1 cellular context compared by ENCODE assay signal in the genomic region with DNA sequence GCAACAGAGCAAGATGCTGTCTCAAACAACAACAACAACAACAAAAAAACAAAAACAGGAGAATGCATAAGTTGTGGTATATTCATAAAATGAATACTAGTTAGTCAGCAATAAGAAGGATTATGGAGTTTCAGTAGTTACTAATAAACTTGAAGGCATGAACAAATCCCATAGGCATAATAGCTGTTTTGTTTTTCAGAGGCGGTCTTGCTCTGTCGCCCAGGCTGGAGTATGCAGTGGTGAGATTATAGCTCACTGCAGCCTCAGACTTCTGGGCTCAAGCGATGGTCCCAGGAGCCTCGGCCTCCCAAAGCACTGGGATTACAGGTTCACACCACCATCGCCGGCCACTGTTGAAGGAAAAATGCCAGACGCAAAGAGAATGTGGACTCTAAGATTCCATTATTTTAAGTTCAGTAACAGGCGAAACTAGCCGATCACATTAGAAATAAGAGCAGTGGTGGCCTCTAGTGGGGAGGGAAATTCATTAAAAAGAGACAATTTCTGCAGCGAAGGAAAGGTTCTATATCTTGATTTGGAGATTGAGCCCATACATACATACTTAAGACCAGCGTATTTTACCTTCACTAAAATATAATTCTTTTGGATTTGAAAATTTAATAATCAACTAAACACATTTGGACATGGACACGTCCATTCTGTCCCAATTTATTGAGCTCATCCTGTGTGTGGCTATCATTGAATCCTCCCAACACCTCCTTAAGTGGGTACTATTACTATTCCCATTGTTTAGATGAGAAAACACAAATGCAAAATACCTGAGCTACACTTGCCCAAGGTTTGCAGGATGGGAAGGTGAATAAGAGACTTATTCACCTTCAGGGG.
TF ChIP-seq lines count a peak whose summit lies in the region.

No MANE protein-coding gene starts in this region.

TF ChIP-seq in GM23338, 12 proteins besides CTCF, POLR2A, EP300 and RAD21 (continued from another document):
- TF ChIP-seq POLR2AphosphoS5 (IDR thresholded peaks at IDR 0.05; ENCODE audit: low read depth) (no peak), EZH2phosphoT487 (IDR thresholded peaks at IDR 0.05; ENCODE audit: unreplicated experiment) (no peak), STAT1 (IDR thresholded peaks at IDR 0.05; ENCODE audit: unreplicated experiment) (no peak), JUNB (IDR thresholded peaks at IDR 0.05; ENCODE audit: unreplicated experiment) (no peak), CREB1 (CRISPR knock-in tag; IDR thresholded peaks at IDR 0.05; ENCODE audit: low read depth) (no peak)
